In genomic region chr1:181159451-181160151, GRCh38 we compare ENCODE assay signal across 8 cellular contexts.
DNase-seq lines count a peak whose midpoint lies in the region; ATAC-seq, FAIRE-seq and TF ChIP-seq lines count a peak whose summit lies in the region.

No MANE protein-coding gene starts in this region.

- DNase-seq in SW480 (ENCODE audit: low spot score) = peak; percentile 66
- DNase-seq in activated naive CD8-positive, alpha-beta T cell treated with anti-CD3 and anti-CD28 coated beads, Interleukin-2, amount 50 U/mL, for 24 hours = peak; percentile 49
- peak; percentile 11 for DNase-seq in prostate gland (ENCODE audit: low spot score)
- DNase-seq in NCI-H2029 (lab: John Stamatoyannopoulos, UW) = no peak
- no peak for DNase-seq in frontal cortex (ENCODE audit: low spot score in 2 of 2)

- peak overlapping the region; percentile 71 for H3K27ac Mint-ChIP-seq in activated naive CD8-positive, alpha-beta T cell treated with anti-CD3 and anti-CD28 coated beads, Interleukin-2, amount 50 U/mL, for 24 hours

- WGBS in prostate gland = 65% methylated on average over 10 of the region's 10 CpGs

- no peak overlapping the region for H3K27ac ChIP-seq in prostate gland

- no peak for TF ChIP-seq POLR2A in prostate gland (IDR thresholded peaks at IDR 0.05)

- TF ChIP-seq CTCF in prostate gland (IDR thresholded peaks at IDR 0.05) = no peak

- no peak overlapping the region for H3K4me3 ChIP-seq in prostate gland

- no peaks in the 10 kb centered on the region for H3K27me3 ChIP-seq in prostate gland (replicated peaks; ENCODE audit: insufficient read depth)

- H3K9me3 Mint-ChIP-seq in activated naive CD8-positive, alpha-beta T cell treated with anti-CD3 and anti-CD28 coated beads, Interleukin-2, amount 50 U/mL, for 24 hours = peaks cover 21% of the 10 kb centered on the region

- intact Hi-C loops in prostate gland (cut with DNase I) = loop anchor here (10.0 kb wide), 2 partner anchors 525 to 645 kb away; partner anchors contain the start of gene XPR1

- no peaks in the 10 kb centered on the region for H3K9me3 ChIP-seq in prostate gland

- FAIRE-seq in frontal cortex (lab: Jason Lieb, UNC) = no peak

- ATAC-seq in GM18909 (IDR thresholded peaks at IDR 0.05; ENCODE audit: poor library complexity, unreplicated experiment) = peak; percentile 48
- ATAC-seq in activated naive CD8-positive, alpha-beta T cell treated with anti-CD3 and anti-CD28 coated beads, Interleukin-2, amount 50 U/mL, for 24 hours = peak; percentile 84
- no peak for ATAC-seq in GM21526 (IDR thresholded peaks at IDR 0.05; ENCODE audit: low FRiP score, unreplicated experiment)
- no peak for ATAC-seq in HG03139 (IDR thresholded peaks at IDR 0.05; ENCODE audit: unreplicated experiment)

- no peaks in the 10 kb centered on the region for H3K4me1 ChIP-seq in prostate gland (replicated peaks)

- peaks cover 4% of the 10 kb centered on the region for H3K27me3 Mint-ChIP-seq in activated naive CD8-positive, alpha-beta T cell treated with anti-CD3 and anti-CD28 coated beads, Interleukin-2, amount 50 U/mL, for 24 hours

- peaks cover 28% of the 10 kb centered on the region for H3K4me1 Mint-ChIP-seq in activated naive CD8-positive, alpha-beta T cell treated with anti-CD3 and anti-CD28 coated beads, Interleukin-2, amount 50 U/mL, for 24 hours

- H3K36me3 Mint-ChIP-seq in activated naive CD8-positive, alpha-beta T cell treated with anti-CD3 and anti-CD28 coated beads, Interleukin-2, amount 50 U/mL, for 24 hours (ENCODE audit: low read depth) = peaks cover 8% of the 10 kb centered on the region

- no peaks in the 10 kb centered on the region for H3K36me3 ChIP-seq in prostate gland

- peak overlapping the region; percentile 32 for H3K4me3 Mint-ChIP-seq in activated naive CD8-positive, alpha-beta T cell treated with anti-CD3 and anti-CD28 coated beads, Interleukin-2, amount 50 U/mL, for 24 hours

Comparison
In these comparisons a context has a peak if more than half of its experiments do, and no peak if none do; other contexts are left out.
1. ATAC-seq: peak in GM18909 (single experiment) and activated naive CD8-positive, alpha-beta T cell treated with anti-CD3 and anti-CD28 coated beads, Interleukin-2, amount 50 U/mL, for 24 hours (single experiment); none in GM21526 (single experiment) and HG03139 (single experiment).
2. DNase-seq: peak in SW480 (single experiment), activated naive CD8-positive, alpha-beta T cell treated with anti-CD3 and anti-CD28 coated beads, Interleukin-2, amount 50 U/mL, for 24 hours (single experiment) and prostate gland (single experiment); none in NCI-H2029 (single experiment) and frontal cortex (0 of 2).